Comparison of ENCODE assay signal across 1 cellular context in genomic region chr11:76164861-76165751, GRCh38.
TF ChIP-seq lines count a peak whose summit lies in the region.

No MANE protein-coding gene starts in this region.

TF ChIP-seq in H1, 55 proteins besides CTCF, POLR2A, EP300 and RAD21:
- no peak for TF ChIP-seq E2F6 (IDR thresholded peaks at IDR 0.05)
- no peak for TF ChIP-seq CBX8 (IDR thresholded peaks at IDR 0.05; ENCODE audit: borderline replicate concordance, low read depth, low read length)
- TF ChIP-seq TBP (IDR thresholded peaks at IDR 0.05; ENCODE audit: low read depth, low read length) = no peak
- TF ChIP-seq MAFK (IDR thresholded peaks at IDR 0.05; ENCODE audit: low read depth, low read length) = no peak
- no peak for TF ChIP-seq ZNF274 (IDR thresholded peaks at IDR 0.05; ENCODE audit: borderline replicate concordance, extremely low read depth, low read length)
- TF ChIP-seq TEAD4 (IDR thresholded peaks at IDR 0.05; ENCODE audit: low read depth, low read length) = no peak
- TF ChIP-seq NRF1 (IDR thresholded peaks at IDR 0.05; ENCODE audit: low read depth, low read length) = no peak
